20 cellular contexts compared by ENCODE assay signal in the genomic region with DNA sequence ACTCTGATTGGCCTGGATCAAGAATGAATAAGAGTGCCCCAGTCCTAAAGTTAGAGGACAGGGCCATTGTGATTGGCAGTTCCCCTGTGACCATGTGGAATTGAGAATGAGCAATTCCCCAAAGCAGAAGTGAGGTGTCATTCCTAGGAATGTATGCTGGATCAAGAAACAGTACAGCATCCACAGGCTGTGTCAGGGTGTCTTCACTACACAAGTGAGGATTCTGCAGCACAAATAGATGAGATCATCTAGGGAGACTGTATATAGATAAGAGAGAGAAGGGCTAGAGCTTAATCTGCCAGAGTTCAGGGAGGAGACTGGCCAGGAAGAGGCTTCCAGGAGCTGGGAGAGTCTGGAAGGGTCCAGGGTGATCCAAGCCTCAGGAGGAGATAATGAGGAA.
DNase-seq lines count a peak whose midpoint lies in the region; ATAC-seq, FAIRE-seq and TF ChIP-seq lines count a peak whose summit lies in the region.
"Had no signal": no experiment of that assay in that cellular context is flagged by ENCODE, and none has a peak within 500 bp of the region (broad histone marks: within the 10 kb centered on the region; RNA-seq: fewer than 3 reads in every experiment).

No MANE protein-coding gene starts in this region.

- no peak overlapping the region for H3K27ac ChIP-seq in small intestine (ENCODE audit: low read depth in 1 of 2, low read length in 1 of 2)
- H3K27ac ChIP-seq: epithelial cell of prostate, neutrophil, SK-N-MC had no signal

- TF ChIP-seq CTCF in fibroblast of the aortic adventitia (IDR thresholded peaks at IDR 0.05; ENCODE audit: insufficient read depth, low read length), result no peak

- no peak for ATAC-seq in HG03469 (IDR thresholded peaks at IDR 0.05; ENCODE audit: unreplicated experiment)
- ATAC-seq: stimulated activated naive CD8-positive, alpha-beta T cell treated with anti-CD3 and anti-CD28 coated beads, Interleukin-15, amount 100 ng/mL, for 72 hours had no signal

- peak; percentile 52 for DNase-seq in ELF-1 (ENCODE audit: low read depth, low spot score)
- peak; percentile 71 for DNase-seq in RPMI7951 (ENCODE audit: low read depth)
- peak; percentile 52 for DNase-seq in fibroblast of the aortic adventitia (ENCODE audit: low read depth)
- peak; percentile 6 for DNase-seq in skeletal muscle cell (ENCODE audit: low read depth)
- DNase-seq in NCI-H1694 treated with DMSO at 0.1 percent for 48 hours (lab: John Stamatoyannopoulos, UW), result no peak
- no peak for DNase-seq in small intestine
- DNase-seq in germinal center (ENCODE audit: low spot score), result no peak
- DNase-seq: activated CD4-positive, CD25-positive, alpha-beta regulatory T cell; activated CD8-positive, alpha-beta memory T cell treated with anti-CD3 and anti-CD28 coated beads, Interleukin-2, amount 50 U/mL, for 4 hours; activated naive CD4-positive, alpha-beta T cell treated with anti-CD3 and anti-CD28 coated beads, Interleukin-2, amount 50 U/mL, for 16 hours; H7; hippocampal formation; NCI-H2081 treated with DMSO at 0.1 percent for 48 hours; NK-92 treated with Interleukin-12 subunit alpha and Interleukin-12 subunit beta, amount 100 ng/mL, for 24 hours; stimulated activated naive CD8-positive, alpha-beta T cell treated with anti-CD3 and anti-CD28 coated beads, Interleukin-15, amount 100 ng/mL, for 72 hours had no signal

- no peaks in the 10 kb centered on the region for H3K27me3 ChIP-seq in small intestine (ENCODE audit: control insufficient read depth in 2 of 2, insufficient read depth in 2 of 2, low read length in 2 of 2)

- FAIRE-seq in small intestine (lab: Jason Lieb, UNC), result no peak

- no peaks in the 10 kb centered on the region for H3K4me1 ChIP-seq in small intestine (ENCODE audit: control insufficient read depth in 2 of 2, insufficient read depth in 1 of 2, low read depth in 1 of 2, low read length in 1 of 2)

- no peaks in the 10 kb centered on the region for H3K36me3 ChIP-seq in small intestine (ENCODE audit: control insufficient read depth in 2 of 2, insufficient read depth in 2 of 2, low read length in 2 of 2)
- H3K36me3 ChIP-seq: neutrophil had no signal

- no peak overlapping the region for H3K4me3 ChIP-seq in fibroblast of the aortic adventitia (ENCODE audit: low read depth, low read length)
- no peak overlapping the region for H3K4me3 ChIP-seq in skeletal muscle cell (ENCODE audit: low read depth, low read length)
- H3K4me3 ChIP-seq in small intestine (ENCODE audit: low read depth in 1 of 2, low read length in 2 of 2), result no peak overlapping the region
- H3K4me3 ChIP-seq: lung, SK-N-MC had no signal

- no peaks in the 10 kb centered on the region for H3K9me3 ChIP-seq in small intestine (ENCODE audit: control insufficient read depth, low read depth)
- H3K9me3 ChIP-seq: neutrophil had no signal

Comparison
In these comparisons a context has a peak if more than half of its experiments do, and no peak if none do; other contexts are left out.
1. DNase-seq: peak in ELF-1 (single experiment), RPMI7951 (single experiment), fibroblast of the aortic adventitia (single experiment) and skeletal muscle cell (single experiment); none in NCI-H1694 treated with DMSO at 0.1 percent for 48 hours (single experiment), small intestine (single experiment) and germinal center (single experiment).